10 cellular contexts compared by ENCODE assay signal in genomic region chr18:72324677-72325076, GRCh38.
"Had no signal": no experiment of that assay in that cellular context is flagged by ENCODE, and none has a peak within 500 bp of the region (broad histone marks: within the 10 kb centered on the region; RNA-seq: fewer than 3 reads in every experiment).

No MANE protein-coding gene starts in this region.

- H3K4me3 Mint-ChIP-seq: IgD-negative memory B cell had no signal

- H3K27ac ChIP-seq: HL-60, KMS-11 had no signal

- ATAC-seq: HepG2, K562 had no signal

- H3K9me3 Mint-ChIP-seq: IgD-negative memory B cell had no signal

- H3K27me3 Mint-ChIP-seq: IgD-negative memory B cell had no signal

- H3K36me3 Mint-ChIP-seq: IgD-negative memory B cell had no signal

- FAIRE-seq: HepG2, HTR-8/SVneo, K562 had no signal

- H3K27ac Mint-ChIP-seq: IgD-negative memory B cell had no signal

- H3K4me3 ChIP-seq: K562 had no signal

- H3K4me2 ChIP-seq: KMS-11 had no signal

- DNase-seq: IMR-90, Karpas-422, KBM-7, KG1 had no signal
